8 cellular contexts compared by ENCODE assay signal in genomic region chr11:61680622-61681191, GRCh38. TPM values are rescaled to one million over a fixed set of nuclear protein-coding genes. Genes with fewer than 3 reads are reported as not detected.
DNase-seq lines count a peak whose midpoint lies in the region; ATAC-seq and TF ChIP-seq lines count a peak whose summit lies in the region.

No MANE protein-coding gene starts in this region.

- H3K36me3 ChIP-seq in liver (ENCODE audit: control insufficient read depth in 4 of 4, insufficient read depth in 3 of 4, low read depth in 1 of 4, low read length in 3 of 4) (no peaks in the 10 kb centered on the region), thoracic aorta (no peaks in the 10 kb centered on the region)

- H3K4me3 Mint-ChIP-seq in activated CD4-positive, alpha-beta T cell treated with anti-CD3 and anti-CD28 coated beads, Interleukin-2, amount 10 ng/mL, durations not matched to agents 7 days and 5 days, result peak overlapping the region; percentile 55

- CTCF ChIA-PET in activated CD4-positive, alpha-beta T cell treated with anti-CD3 and anti-CD28 coated beads, Interleukin-2, amount 10 ng/mL, durations not matched to agents 7 days and 5 days (lab: Charles Lee), result interaction anchor here (0.7 to 2.1 kb wide), 4 partner anchors 18 to 55 kb away, joined by 3 to 14 read pairs (median 3); no protein-coding TSS in a partner anchor

- H3K4me3 ChIP-seq in astrocyte of the spinal cord (ENCODE audit: low read depth, low read length), result peak overlapping the region; percentile 31
- H3K4me3 ChIP-seq in liver (ENCODE audit: low read depth in 1 of 3, low read length in 3 of 3), result peak overlapping the region in 2 of 3 donors; percentile 51 to 68
- H3K4me3 ChIP-seq in thoracic aorta, result peak overlapping the region; percentile 67

- WGBS in liver, result 54% methylated on average over 30 of the region's 30 CpGs

- H3K4me1 Mint-ChIP-seq in activated CD4-positive, alpha-beta T cell treated with anti-CD3 and anti-CD28 coated beads, Interleukin-2, amount 10 ng/mL, durations not matched to agents 7 days and 5 days, result peaks cover 5% of the 10 kb centered on the region

- DNase-seq in activated CD4-positive, alpha-beta T cell treated with anti-CD3 and anti-CD28 coated beads, Interleukin-2, amount 10 ng/mL, durations not matched to agents 7 days and 5 days, result no peak
- DNase-seq in activated CD4-positive, alpha-beta T cell treated with anti-CD3 and anti-CD28 coated beads for 48 hours, result no peak
- DNase-seq in astrocyte of the spinal cord (ENCODE audit: low read depth, low spot score) (no peak), thoracic aorta (ENCODE audit: low spot score) (no peak), NCI-H510A treated with DMSO at 0.1 percent for 48 hours (lab: John Stamatoyannopoulos, UW) (no peak), globus pallidus (ENCODE audit: low spot score) (no peak), iPS-NIHi11 (ENCODE audit: low spot score) (no peak)

- ATAC-seq in thoracic aorta (ENCODE audit: insufficient number of reproducible peaks, low FRiP score, low read depth), result no peak

- peaks cover 0 to 14% (median 4%) of the 10 kb centered on the region in 4 donors for H3K4me1 ChIP-seq in liver (ENCODE audit: control insufficient read depth in 4 of 4, insufficient read depth in 4 of 4, low read length in 3 of 4)
- H3K4me1 ChIP-seq in thoracic aorta (ENCODE audit: control insufficient read depth in 1 of 2, low read depth in 2 of 2), result no peaks in the 10 kb centered on the region

- no peaks in the 10 kb centered on the region for H3K9me3 ChIP-seq in liver (ENCODE audit: control insufficient read depth in 4 of 4, low read length in 3 of 4)
- H3K9me3 ChIP-seq in thoracic aorta, result no peaks in the 10 kb centered on the region

- H3K27me3 ChIP-seq in liver (ENCODE audit: control insufficient read depth in 4 of 4, insufficient read depth in 4 of 4, low read length in 3 of 4) (peaks cover 0 to 4% (median 1%) of the 10 kb centered on the region in 4 donors), thoracic aorta (replicated peaks; ENCODE audit: insufficient read depth) (no peaks in the 10 kb centered on the region)

- no peak for TF ChIP-seq RAD21 in liver (IDR thresholded peaks at IDR 0.05)

- peaks cover 38% of the 10 kb centered on the region for H3K27me3 Mint-ChIP-seq in activated CD4-positive, alpha-beta T cell treated with anti-CD3 and anti-CD28 coated beads, Interleukin-2, amount 10 ng/mL, durations not matched to agents 7 days and 5 days

- no peaks in the 10 kb centered on the region for H3K9me3 Mint-ChIP-seq in activated CD4-positive, alpha-beta T cell treated with anti-CD3 and anti-CD28 coated beads, Interleukin-2, amount 10 ng/mL, durations not matched to agents 7 days and 5 days

- POLR2A ChIA-PET in activated CD4-positive, alpha-beta T cell treated with anti-CD3 and anti-CD28 coated beads, Interleukin-2, amount 10 ng/mL, durations not matched to agents 7 days and 5 days (lab: Charles Lee), result no interaction called here

- no peak overlapping the region for H3K9ac ChIP-seq in liver (ENCODE audit: low read depth in 1 of 2, low read length in 2 of 2)

- no peak overlapping the region for H3K27ac ChIP-seq in liver (ENCODE audit: low read depth in 1 of 2, low read length in 2 of 2)
- H3K27ac ChIP-seq in thoracic aorta, result no peak overlapping the region

- no peak overlapping the region for H3K27ac Mint-ChIP-seq in activated CD4-positive, alpha-beta T cell treated with anti-CD3 and anti-CD28 coated beads, Interleukin-2, amount 10 ng/mL, durations not matched to agents 7 days and 5 days

- in situ Hi-C loops in astrocyte of the spinal cord (cut with HindIII; ENCODE audit: low sequenced_read_pairs), result no loop called here

- no peaks in the 10 kb centered on the region for H3K36me3 Mint-ChIP-seq in activated CD4-positive, alpha-beta T cell treated with anti-CD3 and anti-CD28 coated beads, Interleukin-2, amount 10 ng/mL, durations not matched to agents 7 days and 5 days (ENCODE audit: low read depth)

- TF ChIP-seq CTCF in astrocyte of the spinal cord (IDR thresholded peaks at IDR 0.05; ENCODE audit: low read depth, low read length) (no peak), liver (IDR thresholded peaks at IDR 0.05; ENCODE audit: low read depth, low read length, missing input control) (no peak), thoracic aorta (IDR thresholded peaks at IDR 0.05) (no peak)

TF ChIP-seq in liver, 16 proteins besides CTCF, POLR2A, EP300 and RAD21:
- TF ChIP-seq JUND (IDR thresholded peaks at IDR 0.05) (no peak), HNF4A (conservative IDR thresholded peaks at IDR 0.05) (no peak), TAF1 (conservative IDR thresholded peaks at IDR 0.05) (no peak), NR2F2 (IDR thresholded peaks at IDR 0.05) (no peak), EGR1 (IDR thresholded peaks at IDR 0.05; ENCODE audit: low read depth in 2 of 2) (no peak), GABPA (IDR thresholded peaks at IDR 0.05 in 1 of 2, conservative IDR thresholded peaks at IDR 0.05 in 1 of 2) (no peak), FOXA2 (IDR thresholded peaks at IDR 0.05) (no peak), REST (IDR thresholded peaks at IDR 0.05) (no peak), YY1 (IDR thresholded peaks at IDR 0.05) (no peak), RXRA (IDR thresholded peaks at IDR 0.05) (no peak), ATF3 (IDR thresholded peaks at IDR 0.05) (no peak), FOXA1 (IDR thresholded peaks at IDR 0.05) (no peak), SP1 (IDR thresholded peaks at IDR 0.05) (no peak), HNF4G (IDR thresholded peaks at IDR 0.05) (no peak)
- TF ChIP-seq, protein P1, sequence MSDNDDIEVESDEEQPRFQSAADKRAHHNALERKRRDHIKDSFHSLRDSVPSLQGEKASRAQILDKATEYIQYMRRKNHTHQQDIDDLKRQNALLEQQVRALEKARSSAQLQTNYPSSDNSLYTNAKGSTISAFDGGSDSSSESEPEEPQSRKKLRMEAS (IDR thresholded peaks at IDR 0.05), result no peak
- TF ChIP-seq, protein P2, sequence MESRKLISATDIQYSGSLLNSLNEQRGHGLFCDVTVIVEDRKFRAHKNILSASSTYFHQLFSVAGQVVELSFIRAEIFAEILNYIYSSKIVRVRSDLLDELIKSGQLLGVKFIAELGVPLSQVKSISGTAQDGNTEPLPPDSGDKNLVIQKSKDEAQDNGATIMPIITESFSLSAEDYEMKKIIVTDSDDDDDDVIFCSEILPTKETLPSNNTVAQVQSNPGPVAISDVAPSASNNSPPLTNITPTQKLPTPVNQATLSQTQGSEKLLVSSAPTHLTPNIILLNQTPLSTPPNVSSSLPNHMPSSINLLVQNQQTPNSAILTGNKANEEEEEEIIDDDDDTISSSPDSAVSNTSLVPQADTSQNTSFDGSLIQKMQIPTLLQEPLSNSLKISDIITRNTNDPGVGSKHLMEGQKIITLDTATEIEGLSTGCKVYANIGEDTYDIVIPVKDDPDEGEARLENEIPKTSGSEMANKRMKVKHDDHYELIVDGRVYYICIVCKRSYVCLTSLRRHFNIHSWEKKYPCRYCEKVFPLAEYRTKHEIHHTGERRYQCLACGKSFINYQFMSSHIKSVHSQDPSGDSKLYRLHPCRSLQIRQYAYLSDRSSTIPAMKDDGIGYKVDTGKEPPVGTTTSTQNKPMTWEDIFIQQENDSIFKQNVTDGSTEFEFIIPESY (IDR thresholded peaks at IDR 0.05), result no peak

RNA-seq across cellular contexts. Expression of gene DAGLA, which starts 0.5 kb away (rescaled TPM):
- under 1 TPM; 0.44 to 0.45 TPM for total RNA-seq in activated CD4-positive, alpha-beta T cell treated with anti-CD3 and anti-CD28 coated beads, Interleukin-2, amount 10 ng/mL, durations not matched to agents 7 days and 5 days
- under 1 TPM; 0.67 to 0.84 TPM for total RNA-seq in liver
- under 1 TPM; 0.13 to 0.53 TPM for polyA plus RNA-seq in liver
- total RNA-seq in thoracic aorta, result 1 to 10 TPM; 1.2 to 1.4 TPM
